Comparison of ENCODE assay signal across 27 cellular contexts in the genomic region with DNA sequence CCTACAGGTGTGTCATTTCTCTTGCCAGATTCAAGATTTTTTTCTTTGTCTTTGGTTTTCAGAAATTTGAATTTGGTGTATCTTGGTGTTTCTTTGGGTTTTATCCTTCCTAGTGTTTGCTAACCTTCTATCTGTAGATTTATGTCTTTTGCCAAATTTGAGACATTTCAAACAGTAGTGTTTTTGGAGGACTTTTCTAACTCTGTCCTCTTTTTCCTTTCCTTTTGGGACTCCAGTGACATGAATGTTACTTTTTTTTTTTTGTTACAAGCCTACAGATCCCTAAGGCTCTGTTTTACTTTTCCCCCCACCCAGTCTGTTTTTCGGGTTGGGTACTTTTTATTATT.
"Had no signal": no experiment of that assay in that cellular context is flagged by ENCODE, and none has a peak within 500 bp of the region (broad histone marks: within the 10 kb centered on the region; RNA-seq: fewer than 3 reads in every experiment).

No MANE protein-coding gene starts in this region.

- H3K27ac ChIP-seq: adrenal gland, body of pancreas, coronary artery, dorsolateral prefrontal cortex, esophagus muscularis mucosa, foreskin keratinocyte, gastrocnemius medialis, heart left ventricle had no signal

- H3K4me1 ChIP-seq: adrenal gland, body of pancreas, foreskin keratinocyte, gastrocnemius medialis had no signal

- ATAC-seq: activated CD4-positive, alpha-beta T cell treated with anti-CD3 and anti-CD28 coated beads for 36 hours; activated naive CD4-positive, alpha-beta T cell treated with anti-CD3 and anti-CD28 coated beads, Interleukin-2, amount 50 U/mL, for 72 hours; body of pancreas; foreskin keratinocyte; gastrocnemius medialis; heart left ventricle had no signal

- DNase-seq: activated CD4-positive, alpha-beta memory T cell treated with anti-CD3 and anti-CD28 coated beads for 36 hours; activated CD4-positive, alpha-beta T cell treated with anti-CD3 and anti-CD28 coated beads for 36 hours; activated CD4-positive, alpha-beta T cell treated with anti-CD3 and anti-CD28 coated beads, Interleukin-2, amount 10 ng/mL, durations not matched to agents 24 days and 14 days; activated CD4-positive, CD25-positive, alpha-beta regulatory T cell; activated CD4-positive, CD25-positive, alpha-beta regulatory T cell treated with anti-CD3 and anti-CD28 coated beads, Interleukin-2, amount 50 U/mL, for 72 hours; activated CD8-positive, alpha-beta memory T cell treated with anti-CD3 and anti-CD28 coated beads for 24 hours; activated gamma-delta T cell; activated naive CD4-positive, alpha-beta T cell; activated naive CD4-positive, alpha-beta T cell treated with anti-CD3 and anti-CD28 coated beads, Interleukin-2, amount 10 ng/mL, durations not matched to agents 7 days and 5 days; activated T-cell treated with anti-CD3 and anti-CD28 coated beads, Interleukin-2, amount 50 U/mL, for 48 hours; adrenal gland; amygdala; aorta; body of pancreas; central memory CD4-positive, alpha-beta T cell; dorsolateral prefrontal cortex; effector memory CD4-positive, alpha-beta T cell; foreskin keratinocyte; gastrocnemius medialis; glutamatergic neuron; heart left ventricle; T-helper 2 cell had no signal

- H3K27me3 ChIP-seq: adrenal gland, body of pancreas, dorsolateral prefrontal cortex, esophagus muscularis mucosa, foreskin keratinocyte, gastrocnemius medialis, heart left ventricle had no signal

- H3K4me3 ChIP-seq: adrenal gland, body of pancreas, coronary artery, dorsolateral prefrontal cortex, esophagus muscularis mucosa, gastrocnemius medialis, heart left ventricle had no signal

- H3K4me3 Mint-ChIP-seq: activated CD4-positive, alpha-beta memory T cell treated with anti-CD3 and anti-CD28 coated beads for 36 hours; activated CD4-positive, alpha-beta T cell treated with anti-CD3 and anti-CD28 coated beads for 36 hours; activated CD4-positive, alpha-beta T cell treated with anti-CD3 and anti-CD28 coated beads, Interleukin-2, amount 10 ng/mL, durations not matched to agents 24 days and 14 days; activated naive CD4-positive, alpha-beta T cell treated with anti-CD3 and anti-CD28 coated beads, Interleukin-2, amount 10 ng/mL, durations not matched to agents 7 days and 5 days; dendritic cell treated with granulocyte-macrophage colony-stimulating factor and Interleukin-4, amounts not matched to agents 40 ng/mL and 50 ng/mL, for 4 days; endodermal cell had no signal

- H3K27ac Mint-ChIP-seq: activated CD4-positive, alpha-beta memory T cell treated with anti-CD3 and anti-CD28 coated beads for 36 hours; activated CD4-positive, alpha-beta T cell treated with anti-CD3 and anti-CD28 coated beads for 36 hours; activated CD4-positive, alpha-beta T cell treated with anti-CD3 and anti-CD28 coated beads, Interleukin-2, amount 10 ng/mL, durations not matched to agents 24 days and 14 days; activated naive CD4-positive, alpha-beta T cell treated with anti-CD3 and anti-CD28 coated beads, Interleukin-2, amount 10 ng/mL, durations not matched to agents 7 days and 5 days; endodermal cell had no signal

- H3K27me3 Mint-ChIP-seq: activated CD4-positive, alpha-beta memory T cell treated with anti-CD3 and anti-CD28 coated beads for 36 hours; activated CD4-positive, alpha-beta T cell treated with anti-CD3 and anti-CD28 coated beads for 36 hours; activated CD4-positive, alpha-beta T cell treated with anti-CD3 and anti-CD28 coated beads, Interleukin-2, amount 10 ng/mL, durations not matched to agents 24 days and 14 days; activated naive CD4-positive, alpha-beta T cell treated with anti-CD3 and anti-CD28 coated beads, Interleukin-2, amount 10 ng/mL, durations not matched to agents 7 days and 5 days; dendritic cell treated with granulocyte-macrophage colony-stimulating factor and Interleukin-4, amounts not matched to agents 40 ng/mL and 50 ng/mL, for 4 days had no signal
